2 cellular contexts compared by ENCODE assay signal in genomic region chr6:26311385-26312095, GRCh38.
TF ChIP-seq lines count a peak whose summit lies in the region.

No MANE protein-coding gene starts in this region.

TF ChIP-seq in HEK293, 187 proteins besides CTCF, POLR2A, EP300 and RAD21 (continues in another document):
- 0 out of 2 replicates have a peak, but pooled peaks have one; percentile 29 for TF ChIP-seq PRDM4 (tag by site-specific recombination; IDR thresholded peaks at IDR 0.05)
- TF ChIP-seq ZNF704 (tag by site-specific recombination; IDR thresholded peaks at IDR 0.05), result no peak
- 0 out of 2 replicates have a peak, but pooled peaks have one; percentile 5 for TF ChIP-seq PRDM6 (tag by site-specific recombination; IDR thresholded peaks at IDR 0.05)
- TF ChIP-seq ZNF10 (tag by site-specific recombination; IDR thresholded peaks at IDR 0.05), result peak; percentile 67; the same call in 1 of the 2 replicates
- no peak for TF ChIP-seq ZNF211 (tag by site-specific recombination; IDR thresholded peaks at IDR 0.05; ENCODE audit: low read depth)
- no peak for TF ChIP-seq ZFP41 (tag by site-specific recombination; IDR thresholded peaks at IDR 0.05; ENCODE audit: borderline replicate concordance)
- TF ChIP-seq ZNF174 (tag by site-specific recombination; IDR thresholded peaks at IDR 0.05), result no peak
- peak; percentile 66 for TF ChIP-seq ZBTB17 (tag by site-specific recombination; IDR thresholded peaks at IDR 0.05)
- peak; percentile 82 for TF ChIP-seq ZNF391 (tag by site-specific recombination; IDR thresholded peaks at IDR 0.05; ENCODE audit: borderline replicate concordance, low read depth)
- TF ChIP-seq ZNF561 (tag by site-specific recombination; IDR thresholded peaks at IDR 0.05; ENCODE audit: borderline replicate concordance), result peak; percentile 82
- no peak; the same call in 1 of the 2 replicates for TF ChIP-seq ZSCAN18 (tag by site-specific recombination; IDR thresholded peaks at IDR 0.05)
- TF ChIP-seq SALL2 (tag by site-specific recombination; IDR thresholded peaks at IDR 0.05; ENCODE audit: borderline replicate concordance), result no peak
- TF ChIP-seq ZBTB44 (tag by site-specific recombination; IDR thresholded peaks at IDR 0.05), result peak; percentile 87
- no peak for TF ChIP-seq ZNF37A (tag by site-specific recombination; IDR thresholded peaks at IDR 0.05)
- TF ChIP-seq KLF7 (tag by site-specific recombination; IDR thresholded peaks at IDR 0.05; ENCODE audit: borderline replicate concordance), result 0 out of 2 replicates have a peak, but pooled peaks have one; percentile 12
- no peak; the same call in 1 of the 2 replicates for TF ChIP-seq ZNF624 (tag by site-specific recombination; IDR thresholded peaks at IDR 0.05)
- peak; percentile 85; the same call in 1 of the 2 replicates for TF ChIP-seq ZBTB7A (tag by site-specific recombination; IDR thresholded peaks at IDR 0.05; ENCODE audit: low read depth)
- TF ChIP-seq ZNF580 (tag by site-specific recombination; IDR thresholded peaks at IDR 0.05), result peak; percentile 88

TF ChIP-seq in H1, 55 proteins besides CTCF, POLR2A, EP300 and RAD21 (continued from another document):
- TF ChIP-seq ZNF274 (IDR thresholded peaks at IDR 0.05; ENCODE audit: borderline replicate concordance, extremely low read depth, low read length), result no peak
- TF ChIP-seq ATF3 (IDR thresholded peaks at IDR 0.05; ENCODE audit: insufficient read depth, low read depth, low read length), result no peak
- TF ChIP-seq TEAD4 (IDR thresholded peaks at IDR 0.05; ENCODE audit: low read depth, low read length), result peak; percentile 48
- TF ChIP-seq CHD1 (IDR thresholded peaks at IDR 0.05; ENCODE audit: low read depth, low read length), result no peak
- TF ChIP-seq JUND (IDR thresholded peaks at IDR 0.05; ENCODE audit: low read length), result no peak
- no peak for TF ChIP-seq PHF8 (conservative IDR thresholded peaks at IDR 0.05; ENCODE audit: low read depth, low read length)
- peak in 1 of 2 experiments; percentile 39; a peak in 1 of 4 replicates for TF ChIP-seq SIN3A (conservative IDR thresholded peaks at IDR 0.05 in 1 of 2, IDR thresholded peaks at IDR 0.05 in 1 of 2; ENCODE audit: low read depth in 1 of 2, low read length in 2 of 2)
- no peak for TF ChIP-seq CHD7 (IDR thresholded peaks at IDR 0.05; ENCODE audit: insufficient replicate concordance, low read length)
- TF ChIP-seq SIRT6 (IDR thresholded peaks at IDR 0.05; ENCODE audit: low read length), result no peak
- TF ChIP-seq BRCA1 (IDR thresholded peaks at IDR 0.05; ENCODE audit: low read depth, low read length), result no peak
- TF ChIP-seq RBBP5 (IDR thresholded peaks at IDR 0.05; ENCODE audit: borderline replicate concordance, low read depth, low read length), result peak; percentile 56; the same call in 1 of the 2 replicates
- no peak; the same call in 1 of the 2 replicates for TF ChIP-seq SP2 (IDR thresholded peaks at IDR 0.05; ENCODE audit: low read length)
- TF ChIP-seq TBP (IDR thresholded peaks at IDR 0.05; ENCODE audit: low read depth, low read length), result peak; percentile 99
TF ChIP-seq in H1: peak in this region for 4.
